ENCODE assay signal across 8 cellular contexts in the genomic region with DNA sequence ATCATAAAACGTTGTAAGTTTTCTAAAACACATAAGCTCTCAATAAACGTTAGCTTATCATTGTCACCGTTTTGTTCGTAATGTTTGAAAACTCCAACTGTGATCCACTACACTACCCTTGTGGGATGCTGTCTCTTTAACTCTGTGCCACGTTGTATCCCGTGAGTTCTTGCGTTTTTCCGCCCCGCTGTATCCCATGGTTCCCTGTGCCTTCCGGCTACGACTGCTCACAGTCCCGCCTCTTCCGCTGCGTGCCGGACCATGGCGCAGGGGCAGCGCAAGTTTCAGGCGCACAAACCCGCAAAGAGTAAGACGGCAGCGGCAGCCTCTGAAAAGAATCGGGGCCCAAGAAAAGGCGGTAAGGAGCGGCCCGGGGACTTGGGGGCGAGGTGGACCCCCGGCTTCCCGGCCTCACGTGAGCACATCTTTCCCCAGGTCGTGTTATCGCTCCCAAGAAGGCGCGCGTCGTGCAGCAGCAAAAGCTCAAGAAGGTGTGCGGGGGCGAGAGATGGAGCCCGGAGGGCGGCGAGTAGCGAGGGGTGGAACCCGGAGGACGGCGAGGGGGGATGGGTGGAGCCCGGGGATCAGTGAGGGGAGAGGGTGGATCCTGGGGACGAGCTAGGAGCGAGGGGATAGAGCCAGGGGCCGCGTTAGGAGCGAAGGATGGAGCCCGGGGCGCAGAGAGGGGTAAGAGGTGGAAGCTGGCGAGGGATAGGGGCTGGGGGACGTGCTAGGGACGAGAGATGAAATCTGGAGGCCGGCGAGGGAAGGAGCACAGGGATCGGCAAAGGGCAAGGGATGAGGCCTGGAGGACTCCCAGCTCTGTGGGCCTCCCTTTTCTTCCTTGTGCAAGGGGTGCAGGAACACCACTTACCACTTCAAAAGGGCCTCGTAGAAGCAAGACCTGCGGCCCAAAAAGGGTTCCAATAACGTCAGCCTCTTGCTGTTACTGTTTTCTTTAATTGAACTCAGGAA. TPM values are rescaled to one million over a fixed set of nuclear protein-coding genes. Genes with fewer than 3 reads are reported as not detected.
A peak's percentile ranks its signal among the peaks of the same experiment; 100 is the strongest.
DNase-seq lines count a peak whose midpoint lies in the region; TF ChIP-seq lines count a peak whose summit lies in the region.

A gene (plus strand): TSS at position 240 of the 975 bp plus-strand sequence. CDS start 22 bp downstream, at position 262.

- DNase-seq in CMK (ENCODE audit: low read depth) (peak; percentile 75), GM20000 (ENCODE audit: low spot score) (peak; percentile 91), HT-29 (ENCODE audit: low spot score) (peak; percentile 81), NOMO-1 (lab: John Stamatoyannopoulos, UW; ENCODE audit: unreplicated experiment in 2 of 2) (peak; percentile 92 to 96), lung microvascular endothelial cell (ENCODE audit: low read depth in 2 of 2) (peak; percentile 95)
- peak; percentile 71 to 81 (median 76) for DNase-seq in effector memory CD4-positive, alpha-beta T cell
- DNase-seq in stimulated activated CD4-positive, alpha-beta T cell treated with anti-CD3 and anti-CD28 coated beads, TNF-alpha, amount 100 ng/mL, for 48 hours (ENCODE audit: low read depth in 3 of 3) = peak; percentile 77 to 80 (median 79)

- peak within 1 kb of the TSS; percentile 80 for H3K27ac ChIP-seq in effector memory CD4-positive, alpha-beta T cell (ENCODE audit: insufficient read depth, low read length, poor library complexity, severe bottlenecking)

- POLR2A ChIA-PET in activated CD8-positive, alpha-beta memory T cell treated with anti-CD3 and anti-CD28 coated beads for 36 hours (lab: Charles Lee) = interaction anchor here (0.6 to 2.8 kb wide), 7 partner anchors 10 to 62 kb away, joined by 3 to 16 read pairs (median 3); a partner anchor contains a TSS

- H3K4me1 ChIP-seq in effector memory CD4-positive, alpha-beta T cell (ENCODE audit: control insufficient read depth, insufficient read depth, low read length, poor library complexity, severe bottlenecking) = no peaks in the 10 kb centered on the region

- TF ChIP-seq CTCF in GM20000 (IDR thresholded peaks at IDR 0.05; ENCODE audit: extremely low read depth, missing control alignments) = no peak

- CTCF ChIA-PET in activated CD8-positive, alpha-beta memory T cell treated with anti-CD3 and anti-CD28 coated beads for 36 hours (lab: Charles Lee) = interaction anchor here (0.6 to 1.9 kb wide), 6 partner anchors 10 to 269 kb away, joined by 3 to 6 read pairs (median 4); no protein-coding TSS in a partner anchor

- H3K9me3 ChIP-seq in effector memory CD4-positive, alpha-beta T cell (ENCODE audit: control insufficient read depth, low read length) = no peaks in the 10 kb centered on the region

- peak within 1 kb of the TSS; percentile 81 for H3K4me3 ChIP-seq in effector memory CD4-positive, alpha-beta T cell (ENCODE audit: insufficient read depth, low read depth, low read length, poor library complexity, severe bottlenecking)

- H3K36me3 ChIP-seq in effector memory CD4-positive, alpha-beta T cell (ENCODE audit: control insufficient read depth, insufficient read depth, low read length) = peaks cover 29% of the 10 kb centered on the region

- no peaks in the 10 kb centered on the region for H3K27me3 ChIP-seq in effector memory CD4-positive, alpha-beta T cell (replicated peaks; ENCODE audit: control insufficient read depth, insufficient read depth, low read length, poor library complexity, severe bottlenecking)

RNA-seq across cellular contexts. Expression of the gene that starts here (rescaled TPM):
- 115 and 182 TPM in 2 replicates for total RNA-seq in HT-29 (2014; rRNA removed; shearing (Covaris generic))
- 100 to 1,000 TPM; 142 to 148 TPM for total RNA-seq in activated CD8-positive, alpha-beta memory T cell treated with anti-CD3 and anti-CD28 coated beads for 36 hours
- 37.5 and 46.2 TPM in 2 replicates for total RNA-seq in lung microvascular endothelial cell

Comparison
In these comparisons a context has a peak if more than half of its experiments do, and no peak if none do; other contexts are left out.
1. Peak in every context shown above with its lines: DNase-seq, H3K4me3 ChIP-seq and H3K27ac ChIP-seq.